8 cellular contexts compared by ENCODE assay signal in genomic region chr4:1167244-1167949, GRCh38. TPM values are rescaled to one million over a fixed set of nuclear protein-coding genes. Genes with fewer than 3 reads are reported as not detected.
DNase-seq lines count a peak whose midpoint lies in the region; ATAC-seq, FAIRE-seq and TF ChIP-seq lines count a peak whose summit lies in the region.

No MANE protein-coding gene starts in this region.

- H3K9me3 ChIP-seq in kidney (ENCODE audit: control insufficient read depth in 1 of 2, low read length in 2 of 2): no peaks in the 10 kb centered on the region

- no peak for FAIRE-seq in kidney (lab: Jason Lieb, UNC)

- peak overlapping the region; percentile 67 for H3K27ac ChIP-seq in 22Rv1
- H3K27ac ChIP-seq in caudate nucleus (ENCODE audit: low read depth, low read length): no peak overlapping the region
- no peak overlapping the region for H3K27ac ChIP-seq in kidney (ENCODE audit: low read depth in 2 of 2, low read length in 2 of 2)

- H3K4me3 ChIP-seq in WI38 (ENCODE audit: low read depth, low read length): peak overlapping the region; percentile 27; the same call in 1 of the 2 replicates
- peak overlapping the region; percentile 31 to 46 for H3K4me3 ChIP-seq in kidney (ENCODE audit: low read length in 2 of 2)

- H3K9ac ChIP-seq in kidney (ENCODE audit: low read length in 2 of 2): no peak overlapping the region

- peak; percentile 82 for ATAC-seq in GM18520 (IDR thresholded peaks at IDR 0.05; ENCODE audit: unreplicated experiment)
- ATAC-seq in HG03064 (IDR thresholded peaks at IDR 0.05; ENCODE audit: low read depth, unreplicated experiment): peak; percentile 79

- peak; percentile 97 for TF ChIP-seq CTCF in 22Rv1 (IDR thresholded peaks at IDR 0.05)
- peak; percentile 84 for TF ChIP-seq CTCF in WI38 (IDR thresholded peaks at IDR 0.05; ENCODE audit: low read depth, low read length)
- TF ChIP-seq CTCF in kidney (IDR thresholded peaks at IDR 0.05; ENCODE audit: borderline replicate concordance, extremely low read depth, insufficient read depth): peak; percentile 87

- intact Hi-C loops in kidney (cut with DNase I): no loop called here

- DNase-seq in NCI-H2196 treated with DMSO at 0.1 percent for 48 hours (lab: John Stamatoyannopoulos, UW; ENCODE audit: unreplicated experiment): peak; percentile 45
- peak in 52 of 61 donors; percentile 9 to 84 (median 50) for DNase-seq in caudate nucleus (lab: John Stamatoyannopoulos, UW)
- peak; percentile 91 for DNase-seq in kidney
- peak; percentile 95 for DNase-seq in stimulated activated CD4-positive, alpha-beta T cell treated with anti-CD3 and anti-CD28 coated beads, Interleukin-15, amount 100 ng/mL, for 24 hours

- H3K4me1 ChIP-seq in kidney (ENCODE audit: control insufficient read depth in 1 of 2, insufficient read depth in 1 of 2, low read depth in 1 of 2, low read length in 2 of 2): peaks cover 0 to 14% of the 10 kb centered on the region in 2 donors

- H3K36me3 ChIP-seq in kidney (ENCODE audit: control insufficient read depth in 1 of 2, insufficient read depth in 2 of 2, low read length in 2 of 2): no peaks in the 10 kb centered on the region

RNA-seq across cellular contexts. Expression of gene SPON2, which starts 5.0 kb away (rescaled TPM):
- 116 TPM for total RNA-seq in kidney
- 16.7 TPM for polyA plus RNA-seq in kidney (ENCODE audit: insufficient read depth, low read depth, low replicate concordance)

RNA-seq across cellular contexts. Expression of gene RNF212, which starts 54.0 kb away (rescaled TPM):
- 5.3 TPM for total RNA-seq in kidney
- polyA plus RNA-seq in kidney (ENCODE audit: insufficient read depth, low read depth, low replicate concordance): 20.8 TPM

Comparison
In these comparisons a context has a peak if more than half of its experiments do, and no peak if none do; other contexts are left out.
1. DNase-seq: peak in every context shown above with its lines; median percentile 95 in stimulated activated CD4-positive, alpha-beta T cell treated with anti-CD3 and anti-CD28 coated beads, Interleukin-15, amount 100 ng/mL, for 24 hours; 91 in kidney; 50 in caudate nucleus; 45 in NCI-H2196 treated with DMSO at 0.1 percent for 48 hours.